ENCODE assay signal across 3 cellular contexts in the genomic region with DNA sequence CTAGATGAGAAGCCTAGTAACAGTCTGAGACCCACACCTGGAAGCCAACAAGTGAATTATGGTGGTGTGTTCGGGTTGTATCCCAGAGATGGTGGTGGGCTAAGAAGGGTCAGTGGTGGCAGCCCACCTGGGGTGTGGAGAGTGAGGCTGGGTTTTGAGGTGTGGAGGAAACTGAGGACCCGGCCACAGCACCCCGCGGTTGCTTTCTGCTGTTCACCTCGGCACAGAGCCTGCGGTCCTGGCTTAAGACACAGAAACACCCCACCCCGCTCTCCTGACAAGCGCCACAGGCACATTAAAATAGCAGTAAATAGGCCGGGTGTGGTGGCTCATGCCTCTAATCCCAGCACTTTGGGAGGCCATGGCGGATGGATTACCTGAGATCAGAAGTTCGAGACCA.
"Had no signal": no experiment of that assay in that cellular context is flagged by ENCODE, and none has a peak within 500 bp of the region (broad histone marks: within the 10 kb centered on the region; RNA-seq: fewer than 3 reads in every experiment).

No MANE protein-coding gene starts in this region.

- ATAC-seq: GM12878 had no signal

- H3K4me3 ChIP-seq: GM12878 had no signal

- DNase-seq: GDM1, GF-D8 had no signal
